15 cellular contexts compared by ENCODE assay signal in genomic region chr1:45259053-45259452, GRCh38. TPM values are rescaled to one million over a fixed set of nuclear protein-coding genes. Genes with fewer than 3 reads are reported as not detected.
A peak's percentile ranks its signal among the peaks of the same experiment; 100 is the strongest.
DNase-seq lines count a peak whose midpoint lies in the region; ATAC-seq and TF ChIP-seq lines count a peak whose summit lies in the region.
"Had no signal": no experiment of that assay in that cellular context is flagged by ENCODE, and none has a peak within 500 bp of the region (broad histone marks: within the 10 kb centered on the region; RNA-seq: fewer than 3 reads in every experiment).

No MANE protein-coding gene starts in this region.

- H3K9me3 ChIP-seq in liver (ENCODE audit: control insufficient read depth in 4 of 4, low read length in 3 of 4) (peaks cover 0 to 12% (median 4%) of the 10 kb centered on the region in 4 donors), gastrocnemius medialis (peaks cover 0 to 7% (median 5%) of the 10 kb centered on the region in 3 donors)

- H3K4me3 ChIP-seq in liver (ENCODE audit: low read depth in 1 of 3, low read length in 3 of 3) (no peak overlapping the region), gastrocnemius medialis (no peak overlapping the region)
- H3K4me3 ChIP-seq: HAP-1 had no signal

- TF ChIP-seq CTCF in liver (IDR thresholded peaks at IDR 0.05; ENCODE audit: low read depth, low read length, missing input control) (no peak), gastrocnemius medialis (IDR thresholded peaks at IDR 0.05 in 4 of 5, conservative IDR thresholded peaks at IDR 0.05 in 1 of 5) (no peak)

- H3K27me3 ChIP-seq in liver (ENCODE audit: control insufficient read depth in 4 of 4, insufficient read depth in 4 of 4, low read length in 3 of 4) (no peaks in the 10 kb centered on the region), gastrocnemius medialis (no peaks in the 10 kb centered on the region)

- no peak for TF ChIP-seq RAD21 in liver (IDR thresholded peaks at IDR 0.05)

- in situ Hi-C loops in gastrocnemius medialis (cut with MboI; ENCODE audit: low sequenced_read_pairs in 4 of 4), result no loop called here

- WGBS in liver, result 58% methylated on average over 4 of the region's 4 CpGs

- H3K27ac ChIP-seq in liver (ENCODE audit: low read depth in 1 of 2, low read length in 2 of 2) (no peak overlapping the region), gastrocnemius medialis (no peak overlapping the region)
- H3K27ac ChIP-seq: C4-2B had no signal

- intact Hi-C loops in gastrocnemius medialis (cut with DNase I; ENCODE audit: low total_unique reads), result no loop called here

- H3K4me1 ChIP-seq in liver (ENCODE audit: control insufficient read depth in 4 of 4, insufficient read depth in 4 of 4, low read length in 3 of 4), result no peaks in the 10 kb centered on the region
- no peaks in the 10 kb centered on the region for H3K4me1 ChIP-seq in gastrocnemius medialis
- H3K4me1 ChIP-seq: Caco-2, HAP-1 had no signal

- TF ChIP-seq POLR2A in gastrocnemius medialis (IDR thresholded peaks at IDR 0.05), result no peak

- DNase-seq in NOMO-1 (lab: John Stamatoyannopoulos, UW; ENCODE audit: unreplicated experiment in 2 of 2) (peak; percentile 27 to 52), NOMO-1 treated with dmso at 0.1 percent for 144 hours (lab: John Stamatoyannopoulos, UW; ENCODE audit: unreplicated experiment) (peak; percentile 17), gastrocnemius medialis (no peak), kidney tubule cell (ENCODE audit: low spot score) (no peak)
- DNase-seq: Caco-2; CD4-positive, CD25-positive, alpha-beta regulatory T cell; CD8-positive, alpha-beta T cell; DMS153; DND-41; GOT3; HFFc6 had no signal

- ATAC-seq in gastrocnemius medialis (no peak), HG03175 (IDR thresholded peaks at IDR 0.05; ENCODE audit: unreplicated experiment) (no peak)
- ATAC-seq: CD8-positive, alpha-beta T cell had no signal

- no peak overlapping the region for H3K9ac ChIP-seq in liver (ENCODE audit: low read depth in 1 of 2, low read length in 2 of 2)

- H3K36me3 ChIP-seq in liver (ENCODE audit: control insufficient read depth in 4 of 4, insufficient read depth in 3 of 4, low read depth in 1 of 4, low read length in 3 of 4) (no peaks in the 10 kb centered on the region), gastrocnemius medialis (no peaks in the 10 kb centered on the region)
- H3K36me3 ChIP-seq: HAP-1 had no signal

TF ChIP-seq in liver, 16 proteins besides CTCF, POLR2A, EP300 and RAD21:
- TF ChIP-seq FOXA2 (IDR thresholded peaks at IDR 0.05), result no peak
- TF ChIP-seq ZBTB33 (IDR thresholded peaks at IDR 0.05), result no peak
- TF ChIP-seq SP1 (IDR thresholded peaks at IDR 0.05), result no peak
- no peak for TF ChIP-seq YY1 (IDR thresholded peaks at IDR 0.05)
- TF ChIP-seq RXRA (IDR thresholded peaks at IDR 0.05), result no peak
- TF ChIP-seq ATF3 (IDR thresholded peaks at IDR 0.05), result no peak
- TF ChIP-seq MAX (IDR thresholded peaks at IDR 0.05), result no peak
- TF ChIP-seq NR2F2 (IDR thresholded peaks at IDR 0.05), result no peak
- TF ChIP-seq HNF4A (conservative IDR thresholded peaks at IDR 0.05), result peak; percentile 51 to 81
- no peak for TF ChIP-seq JUND (IDR thresholded peaks at IDR 0.05)
- TF ChIP-seq FOXA1 (IDR thresholded peaks at IDR 0.05), result no peak
- peak; percentile 35 for TF ChIP-seq HNF4G (IDR thresholded peaks at IDR 0.05)
- TF ChIP-seq GABPA (IDR thresholded peaks at IDR 0.05 in 1 of 2, conservative IDR thresholded peaks at IDR 0.05 in 1 of 2), result no peak

RNA-seq across cellular contexts. Expression of gene ZSWIM5, which starts 52.6 kb away (rescaled TPM):
- total RNA-seq in liver, result 1 to 10 TPM; 1.7 to 2.9 TPM
- polyA plus RNA-seq in liver, result under 1 TPM; 0.67 to 0.87 TPM
- 1 to 10 TPM in 1 of 4 donors, under 1 TPM in 3; 0.53 to 1.3 (median 0.81) TPM for total RNA-seq in gastrocnemius medialis

Comparison
In these comparisons a context has a peak if more than half of its experiments do, and no peak if none do; other contexts are left out.
1. DNase-seq: peak in NOMO-1 (2 of 2) and NOMO-1 treated with dmso at 0.1 percent for 144 hours (single experiment); none in gastrocnemius medialis (0 of 2) and kidney tubule cell (single experiment).